8 cellular contexts compared by ENCODE assay signal in genomic region chr19:1847348-1847683, GRCh38. TPM values are rescaled to one million over a fixed set of nuclear protein-coding genes. Genes with fewer than 3 reads are reported as not detected.
DNase-seq lines count a peak whose midpoint lies in the region; ATAC-seq, FAIRE-seq and TF ChIP-seq lines count a peak whose summit lies in the region.

No MANE protein-coding gene starts in this region.

- 6 to 8% (median 7%) methylated on average over 12 of the region's 12 CpGs for WGBS in psoas muscle, 3 donors

- intact Hi-C loops in psoas muscle (cut with DNase I) (no loop called here), posterior cingulate gyrus (cut with DNase I) (no loop called here)

- H2AFZ ChIP-seq in fibroblast of lung (ENCODE audit: low read length), result no peak overlapping the region

- H3K79me2 ChIP-seq in fibroblast of lung (ENCODE audit: control insufficient read depth, insufficient read depth, low read length), result peaks cover 57% of the 10 kb centered on the region

- H3K4me3 ChIP-seq in RWPE2 (ENCODE audit: severe bottlenecking), result peak overlapping the region; percentile 84
- peak overlapping the region; percentile 81 to 91 (median 86) for H3K4me3 ChIP-seq in fibroblast of lung (replicated peaks in 1 of 4; ENCODE audit: control extremely low read depth in 1 of 4, insufficient read depth in 1 of 4, low read depth in 3 of 4, low read length in 4 of 4)
- peak overlapping the region; percentile 88 for H3K4me3 ChIP-seq in psoas muscle

- no peaks in the 10 kb centered on the region for H4K20me1 ChIP-seq in fibroblast of lung (ENCODE audit: control insufficient read depth, extremely low read depth, insufficient read depth, low read length)

- H3K27ac ChIP-seq in RWPE2 (ENCODE audit: poor library complexity, severe bottlenecking) (peak overlapping the region; percentile 81), fibroblast of lung (ENCODE audit: insufficient read depth, low read length) (peak overlapping the region; percentile 95), psoas muscle (peak overlapping the region; percentile 99)

- ATAC-seq in RWPE2 (ENCODE audit: low read depth), result no peak
- no peak for ATAC-seq in psoas muscle
- ATAC-seq in GM18873 (IDR thresholded peaks at IDR 0.05; ENCODE audit: low FRiP score, unreplicated experiment), result no peak
- no peak for ATAC-seq in HG02973 (IDR thresholded peaks at IDR 0.05; ENCODE audit: unreplicated experiment)

- FAIRE-seq in D721Med (lab: Jason Lieb, UNC), result no peak

- TF ChIP-seq CTCF in RWPE2 (IDR thresholded peaks at IDR 0.05; ENCODE audit: poor library complexity, severe bottlenecking) (no peak), fibroblast of lung (conservative IDR thresholded peaks at IDR 0.05 in 1 of 2, IDR thresholded peaks at IDR 0.05 in 1 of 2; ENCODE audit: low read depth in 1 of 2, low read length in 2 of 2) (no peak), psoas muscle (IDR thresholded peaks at IDR 0.05) (no peak), D721Med (IDR thresholded peaks at IDR 0.05; ENCODE audit: insufficient read depth, missing control alignments) (no peak)

- H3K27me3 ChIP-seq in RWPE2 (ENCODE audit: insufficient read depth, poor library complexity, severe bottlenecking), result no peaks in the 10 kb centered on the region
- H3K27me3 ChIP-seq in fibroblast of lung (ENCODE audit: control insufficient read depth, insufficient read depth, low read length), result no peaks in the 10 kb centered on the region
- peaks cover 0 to 10% (median 2%) of the 10 kb centered on the region in 3 donors for H3K27me3 ChIP-seq in psoas muscle (ENCODE audit: insufficient read depth in 3 of 3, low read length in 2 of 3)

- H3K36me3 ChIP-seq in ES-I3 (ENCODE audit: insufficient read depth, low read length) (no peaks in the 10 kb centered on the region), RWPE2 (ENCODE audit: low read depth) (peaks cover 20% of the 10 kb centered on the region), fibroblast of lung (ENCODE audit: control insufficient read depth, insufficient read depth, low read length) (peaks cover 9% of the 10 kb centered on the region), psoas muscle (ENCODE audit: insufficient read depth in 1 of 2, low read depth in 1 of 2) (no peaks in the 10 kb centered on the region)

- H3K4me2 ChIP-seq in fibroblast of lung (ENCODE audit: extremely low read depth, insufficient read depth, low read length), result peak overlapping the region; percentile 97

- H3K4me1 ChIP-seq in ES-I3 (ENCODE audit: insufficient read depth, low read length) (no peaks in the 10 kb centered on the region), RWPE2 (ENCODE audit: insufficient read depth, poor library complexity, severe bottlenecking) (no peaks in the 10 kb centered on the region), fibroblast of lung (ENCODE audit: control insufficient read depth, extremely low read depth, insufficient read depth, low read length) (peaks cover 10% of the 10 kb centered on the region), psoas muscle (peaks cover 49% of the 10 kb centered on the region)

- DNase-seq in RWPE2 (ENCODE audit: low spot score) (no peak), fibroblast of lung (ENCODE audit: low read depth in 2 of 2) (peak in 1 of 2 donors; percentile 50), psoas muscle (no peak), D721Med (ENCODE audit: insufficient read length, low spot score) (no peak), posterior cingulate gyrus (no peak)

- H3K9me3 ChIP-seq in ES-I3 (ENCODE audit: control insufficient read depth, insufficient read depth, low read length) (no peaks in the 10 kb centered on the region), RWPE2 (ENCODE audit: severe bottlenecking) (no peaks in the 10 kb centered on the region), fibroblast of lung (ENCODE audit: control insufficient read depth, insufficient read depth, low read depth, low read length) (no peaks in the 10 kb centered on the region), psoas muscle (no peaks in the 10 kb centered on the region)

- peak overlapping the region; percentile 96 for H3K9ac ChIP-seq in ES-I3 (ENCODE audit: low read depth, low read length)
- peak overlapping the region; percentile 100 for H3K9ac ChIP-seq in fibroblast of lung (ENCODE audit: insufficient read depth, low read length)

RNA-seq across cellular contexts. Expression of gene REXO1, which starts 1.0 kb away (rescaled TPM):
- total RNA-seq in fibroblast of lung (4.1 and 6.8 TPM in 2 replicates), psoas muscle (10 to 100 TPM; 13.5 to 35.2 (median 22.3) TPM)
- polyA plus RNA-seq in fibroblast of lung (6.1 and 12.0 TPM in 2 replicates), psoas muscle (10 to 100 TPM; 16.5 to 26.9 (median 20.3) TPM)
- 12.0 and 20.9 TPM in 2 replicates for polyA plus RNA-seq in fibroblast of lung (2012)
- 39.0 and 40.1 TPM in 2 replicates for polyA minus RNA-seq in fibroblast of lung (ENCODE audit: low replicate concordance)

RNA-seq across cellular contexts. Expression of gene KLF16, which starts 16.1 kb away (rescaled TPM):
- total RNA-seq in fibroblast of lung (3.9 and 6.9 TPM in 2 replicates), psoas muscle (10 to 100 TPM in 1 of 4 donors, 1 to 10 TPM in 3; 3.0 to 11.1 (median 4.3) TPM)
- polyA plus RNA-seq in fibroblast of lung (4.2 and 5.0 TPM in 2 replicates), psoas muscle (10 to 100 TPM in 1 of 3 donors, 1 to 10 TPM in 2; 2.2 to 13.0 (median 3.1) TPM)
- 12.9 and 21.2 TPM in 2 replicates for polyA plus RNA-seq in fibroblast of lung (2012)
- 5.8 and 6.4 TPM in 2 replicates for polyA minus RNA-seq in fibroblast of lung (ENCODE audit: low replicate concordance)

RNA-seq across cellular contexts. Expression of gene ATP8B3, which starts 35.2 kb away (rescaled TPM):
- total RNA-seq in fibroblast of lung (1.3 and 3.0 TPM in 2 replicates), psoas muscle (under 1 TPM in 3 of 4 donors, not detected in 1; 0.06 to 0.30 (median 0.18) TPM)
- polyA plus RNA-seq in fibroblast of lung (2.3 and 3.5 TPM in 2 replicates), psoas muscle (under 1 TPM; 0.15 to 0.22 (median 0.17) TPM)
- polyA plus RNA-seq in fibroblast of lung (2012), result 2.2 and 2.6 TPM in 2 replicates
- 3.9 and 6.0 TPM in 2 replicates for polyA minus RNA-seq in fibroblast of lung (ENCODE audit: low replicate concordance)

RNA-seq across cellular contexts. Expression of gene ABHD17A, which starts 38.0 kb away (rescaled TPM):
- total RNA-seq in fibroblast of lung (59.1 and 74.5 TPM in 2 replicates), psoas muscle (10 to 100 TPM; 38.5 to 54.2 (median 42.3) TPM)
- polyA plus RNA-seq in fibroblast of lung (23.0 and 25.8 TPM in 2 replicates), psoas muscle (10 to 100 TPM; 35.5 to 58.9 (median 47.6) TPM)
- 38.3 and 53.8 TPM in 2 replicates for polyA plus RNA-seq in fibroblast of lung (2012)
- polyA minus RNA-seq in fibroblast of lung (ENCODE audit: low replicate concordance), result 18.9 and 29.3 TPM in 2 replicates

RNA-seq across cellular contexts. Expression of gene ADAT3, which starts 57.9 kb away (rescaled TPM):
- 1.5 and 1.7 TPM in 2 replicates for total RNA-seq in fibroblast of lung
- polyA plus RNA-seq in fibroblast of lung, result 0.42 and 0.61 TPM in 2 replicates
- polyA plus RNA-seq in fibroblast of lung (2012), result 1.6 and 3.8 TPM in 2 replicates
- polyA minus RNA-seq in fibroblast of lung (ENCODE audit: low replicate concordance), result 0.33 and 1.5 TPM in 2 replicates
- total RNA-seq in psoas muscle, result 1 to 10 TPM; 1.4 to 2.2 (median 1.7) TPM
- 1 to 10 TPM; 2.4 to 7.2 (median 3.6) TPM for polyA plus RNA-seq in psoas muscle
